12 cellular contexts compared by ENCODE assay signal in genomic region chr12:81079280-81080076, GRCh38. TPM values are rescaled to one million over a fixed set of nuclear protein-coding genes. Genes with fewer than 3 reads are reported as not detected.
A peak's percentile ranks its signal among the peaks of the same experiment; 100 is the strongest.
DNase-seq lines count a peak whose midpoint lies in the region; ATAC-seq and TF ChIP-seq lines count a peak whose summit lies in the region.
"Had no signal": no experiment of that assay in that cellular context is flagged by ENCODE, and none has a peak within 500 bp of the region (broad histone marks: within the 10 kb centered on the region; RNA-seq: fewer than 3 reads in every experiment).

No MANE protein-coding gene starts in this region.

- peak overlapping the region; percentile 97 for H2AFZ ChIP-seq in hepatocyte

- no peaks in the 10 kb centered on the region for H3K4me1 Mint-ChIP-seq in T-helper 17 cell

- peaks cover 19% of the 10 kb centered on the region for H3K79me2 ChIP-seq in hepatocyte

- H3K27me3 Mint-ChIP-seq in T-helper 17 cell, result no peaks in the 10 kb centered on the region

- TF ChIP-seq POLR2A in prostate gland (IDR thresholded peaks at IDR 0.05), result no peak

- no peaks in the 10 kb centered on the region for H3K36me3 Mint-ChIP-seq in T-helper 17 cell (ENCODE audit: low read depth)

- DNase-seq in COLO829 (ENCODE audit: low spot score) (peak; percentile 83), SJCRH30 (peak in 1 of 2 experiments; percentile 9), hepatocyte (ENCODE audit: low spot score) (no peak), prostate gland (ENCODE audit: low spot score) (no peak), GM19240 (ENCODE audit: insufficient read length, low spot score) (no peak), SHP77 (lab: John Stamatoyannopoulos, UW) (no peak), T-helper 17 cell (no peak)
- DNase-seq: activated CD4-positive, alpha-beta T cell treated with anti-CD3 and anti-CD28 coated beads for 1 hour; AML-193; left colon; NCI-H446 treated with DMSO at 0.1 percent for 48 hours had no signal

- H3K36me3 ChIP-seq in SJCRH30 (no peaks in the 10 kb centered on the region), hepatocyte (replicated peaks; ENCODE audit: insufficient read depth, low read depth) (no peaks in the 10 kb centered on the region), prostate gland (no peaks in the 10 kb centered on the region)

- no peak overlapping the region for H3K4me3 Mint-ChIP-seq in T-helper 17 cell

- H3K27ac Mint-ChIP-seq in T-helper 17 cell, result no peak overlapping the region

- TF ChIP-seq CTCF in hepatocyte (IDR thresholded peaks at IDR 0.05; ENCODE audit: poor library complexity) (no peak), prostate gland (IDR thresholded peaks at IDR 0.05) (no peak)

- H3K27me3 ChIP-seq in SJCRH30, result no peaks in the 10 kb centered on the region
- H3K27me3 ChIP-seq in hepatocyte, result no peaks in the 10 kb centered on the region
- H3K27me3 ChIP-seq in prostate gland (replicated peaks; ENCODE audit: insufficient read depth), result no peaks in the 10 kb centered on the region

- WGBS in hepatocyte (ENCODE audit: low lambda C conversion rate, missing lambda C conversion rate), result 75% methylated on average over 2 of the region's 2 CpGs
- WGBS in prostate gland, result 48% methylated on average over 2 of the region's 2 CpGs

- H3K4me1 ChIP-seq in SJCRH30 (peaks cover 7% of the 10 kb centered on the region; the same call in 1 of the 2 replicates), hepatocyte (ENCODE audit: insufficient read depth) (peaks cover 12% of the 10 kb centered on the region), prostate gland (replicated peaks) (no peaks in the 10 kb centered on the region)

- H3K27ac ChIP-seq in SJCRH30 (no peak overlapping the region), hepatocyte (peak overlapping the region; percentile 74), prostate gland (peak overlapping the region; percentile 80 to 87)

- peak overlapping the region; percentile 92 for H3K4me2 ChIP-seq in hepatocyte

- no peak for ATAC-seq in T-helper 17 cell
- no peak for ATAC-seq in GM21381 (IDR thresholded peaks at IDR 0.05; ENCODE audit: unreplicated experiment)

- no peaks in the 10 kb centered on the region for H4K20me1 ChIP-seq in hepatocyte (ENCODE audit: insufficient read depth, poor library complexity, severe bottlenecking)

- H3K9me3 ChIP-seq in SJCRH30 (replicated peaks), result no peaks in the 10 kb centered on the region
- no peaks in the 10 kb centered on the region for H3K9me3 ChIP-seq in hepatocyte (ENCODE audit: low read depth)
- H3K9me3 ChIP-seq in prostate gland, result no peaks in the 10 kb centered on the region
- no peaks in the 10 kb centered on the region for H3K9me3 ChIP-seq in T-helper 17 cell (ENCODE audit: control insufficient read depth, low read length, poor library complexity, severe bottlenecking)

- H3K4me3 ChIP-seq in SJCRH30, result peak overlapping the region; percentile 92
- no peak overlapping the region for H3K4me3 ChIP-seq in hepatocyte
- peak overlapping the region; percentile 59 to 69 for H3K4me3 ChIP-seq in prostate gland

- no peaks in the 10 kb centered on the region for H3K9me2 ChIP-seq in hepatocyte (replicated peaks; ENCODE audit: insufficient read depth)

- intact Hi-C loops in prostate gland (cut with DNase I), result no loop called here

RNA-seq across cellular contexts. Expression of gene ACSS3, which starts 1.6 kb away (rescaled TPM):
- 19.5 and 24.4 TPM in 2 replicates for total RNA-seq in SJCRH30 (2014; rRNA removed; shearing (Covaris generic))
- total RNA-seq in hepatocyte, result 18.8 and 31.4 TPM in 2 replicates
- polyA plus RNA-seq in hepatocyte, result 8.0 and 8.5 TPM in 2 replicates
- 10 to 100 TPM; 11.8 to 24.3 TPM for total RNA-seq in prostate gland
- not detected for total RNA-seq in T-helper 17 cell

Comparison
In these comparisons a context has a peak if more than half of its experiments do, and no peak if none do; other contexts are left out.
1. RNA of gene ACSS3, which starts 1.6 kb away (total RNA-seq): 18.8 to 31.4 TPM in hepatocyte, 19.5 to 24.4 TPM in SJCRH30 and 11.8 to 24.3 TPM in prostate gland; not detected in T-helper 17 cell; every median in the first group is over 10 times any median in the second.